Comparison of ENCODE assay signal across 21 cellular contexts in genomic region chr12:124470806-124471205, GRCh38.
"Had no signal": no experiment of that assay in that cellular context is flagged by ENCODE, and none has a peak within 500 bp of the region (broad histone marks: within the 10 kb centered on the region; RNA-seq: fewer than 3 reads in every experiment).

No MANE protein-coding gene starts in this region.

- DNase-seq: activated CD4-positive, alpha-beta T cell treated with anti-CD3 and anti-CD28 coated beads, Interleukin-2, amount 50 U/mL, for 4 hours; activated CD4-positive, CD25-positive, alpha-beta regulatory T cell treated with anti-CD3 and anti-CD28 coated beads, Interleukin-2, amount 50 U/mL, for 72 hours; activated CD8-positive, alpha-beta memory T cell treated with anti-CD3 and anti-CD28 coated beads, Interleukin-2, amount 10 ng/mL, durations not matched to agents 7 days and 5 days; activated effector memory CD4-positive, alpha-beta T cell treated with anti-CD3 and anti-CD28 coated beads, Interleukin-2, amount 50 U/mL, for 16 hours; activated T-cell treated with anti-CD3 and anti-CD28 coated beads, Interleukin-2, amount 50 U/mL, for 1 hour; amygdala; cerebellar nuclear complex; dermis blood vessel endothelial cell; foreskin melanocyte; left colon; midbrain; stimulated activated CD4-positive, alpha-beta T cell treated with anti-CD3 and anti-CD28 coated beads, Interleukin-2, amount 100 ng/mL, for 48 hours; T-cell; T1000 had no signal

- H3K4me3 Mint-ChIP-seq: activated CD8-positive, alpha-beta memory T cell treated with anti-CD3 and anti-CD28 coated beads, Interleukin-2, amount 10 ng/mL, durations not matched to agents 7 days and 5 days; neural crest cell; stimulated activated memory B cell treated with anti-CD40 and anti-IgM and Interleukin-4, amounts not matched to agents 10 μg/mL and 1 μg/mL and 100 μg/mL, for 72 hours; T-cell had no signal

- H3K4me3 ChIP-seq: lung, SK-N-MC, upper lobe of left lung had no signal

- H3K27ac Mint-ChIP-seq: activated CD8-positive, alpha-beta memory T cell treated with anti-CD3 and anti-CD28 coated beads, Interleukin-2, amount 10 ng/mL, durations not matched to agents 7 days and 5 days; activated naive CD4-positive, alpha-beta T cell treated with anti-CD3 and anti-CD28 coated beads, Interleukin-2, amount 50 U/mL, for 72 hours; stimulated activated memory B cell treated with anti-CD40 and anti-IgM and Interleukin-4, amounts not matched to agents 10 μg/mL and 1 μg/mL and 100 μg/mL, for 72 hours had no signal

- H3K27ac ChIP-seq: epithelial cell of prostate, SK-N-MC, upper lobe of left lung had no signal

- H3K27me3 Mint-ChIP-seq: activated CD8-positive, alpha-beta memory T cell treated with anti-CD3 and anti-CD28 coated beads, Interleukin-2, amount 10 ng/mL, durations not matched to agents 7 days and 5 days; stimulated activated memory B cell treated with anti-CD40 and anti-IgM and Interleukin-4, amounts not matched to agents 10 μg/mL and 1 μg/mL and 100 μg/mL, for 72 hours; T-cell had no signal

- ATAC-seq: activated CD8-positive, alpha-beta memory T cell treated with anti-CD3 and anti-CD28 coated beads, Interleukin-2, amount 10 ng/mL, durations not matched to agents 7 days and 5 days; activated naive CD4-positive, alpha-beta T cell treated with anti-CD3 and anti-CD28 coated beads, Interleukin-2, amount 50 U/mL, for 72 hours; left colon; stimulated activated memory B cell treated with anti-CD40 and anti-IgM and Interleukin-4, amounts not matched to agents 10 μg/mL and 1 μg/mL and 100 μg/mL, for 72 hours; T-cell had no signal

- H3K27me3 ChIP-seq: upper lobe of left lung had no signal

- H3K4me1 Mint-ChIP-seq: neural crest cell had no signal
